ENCODE assay signal across 1 cellular context in genomic region chr20:63652192-63652980, GRCh38.
TF ChIP-seq lines count a peak whose summit lies in the region.

No MANE protein-coding gene starts in this region.

TF ChIP-seq in HEK293, 187 proteins besides CTCF, POLR2A, EP300 and RAD21 (continued from another document and continues in another):
- TF ChIP-seq ZBTB7A (tag by site-specific recombination; IDR thresholded peaks at IDR 0.05; ENCODE audit: low read depth) (0 out of 2 replicates have a peak, but pooled peaks have one; percentile 20), ZNF214 (tag by site-specific recombination; IDR thresholded peaks at IDR 0.05; ENCODE audit: borderline replicate concordance) (no peak), PRDM2 (tag by site-specific recombination; IDR thresholded peaks at IDR 0.05; ENCODE audit: borderline replicate concordance) (no peak), ZNF707 (tag by site-specific recombination; IDR thresholded peaks at IDR 0.05) (no peak), ZSCAN23 (tag by site-specific recombination; IDR thresholded peaks at IDR 0.05) (no peak), GLIS1 (tag by site-specific recombination; IDR thresholded peaks at IDR 0.05) (peak; percentile 84), ZNF302 (tag by site-specific recombination; IDR thresholded peaks at IDR 0.05; ENCODE audit: low read depth) (no peak), ZNF639 (tag by site-specific recombination; IDR thresholded peaks at IDR 0.05) (no peak), IKZF3 (tag by site-specific recombination; IDR thresholded peaks at IDR 0.05) (no peak), MZF1 (tag by site-specific recombination; IDR thresholded peaks at IDR 0.05; ENCODE audit: borderline replicate concordance) (no peak), ZNF37A (tag by site-specific recombination; IDR thresholded peaks at IDR 0.05) (no peak), ZNF692 (tag by site-specific recombination; IDR thresholded peaks at IDR 0.05) (peak; percentile 70), REST (tag by site-specific recombination; IDR thresholded peaks at IDR 0.05) (peak; percentile 9; the same call in 1 of the 2 replicates), SP2 (tag by site-specific recombination; IDR thresholded peaks at IDR 0.05) (peak; percentile 76), ZXDB (tag by site-specific recombination; IDR thresholded peaks at IDR 0.05) (peak; percentile 20; the same call in 1 of the 2 replicates), ZNF211 (tag by site-specific recombination; IDR thresholded peaks at IDR 0.05; ENCODE audit: low read depth) (no peak), AEBP2 (tag by site-specific recombination; IDR thresholded peaks at IDR 0.05; ENCODE audit: borderline replicate concordance) (no peak), ZBTB10 (tag by site-specific recombination; IDR thresholded peaks at IDR 0.05) (peak; percentile 50), ZFP69B (tag by site-specific recombination; IDR thresholded peaks at IDR 0.05) (no peak), ZNF660 (tag by site-specific recombination; IDR thresholded peaks at IDR 0.05) (no peak), KLF17 (tag by site-specific recombination; IDR thresholded peaks at IDR 0.05) (peak; percentile 9), ZNF324 (tag by site-specific recombination; IDR thresholded peaks at IDR 0.05) (0 out of 2 replicates have a peak, but pooled peaks have one; percentile 29), ZNF335 (tag by site-specific recombination; conservative IDR thresholded peaks at IDR 0.05) (peak; percentile 61; the same call in 1 of the 2 replicates), ZBTB11 (tag by site-specific recombination; conservative IDR thresholded peaks at IDR 0.05; ENCODE audit: low read depth) (0 out of 2 replicates have a peak, but pooled peaks have one; percentile 10), ZIC2 (tag by site-specific recombination; IDR thresholded peaks at IDR 0.05) (peak; percentile 56), SP3 (tag by site-specific recombination; IDR thresholded peaks at IDR 0.05) (peak; percentile 95), ZBTB26 (tag by site-specific recombination; optimal IDR thresholded peaks at IDR 0.05) (peak; percentile 82), ZNF341 (tag by site-specific recombination; IDR thresholded peaks at IDR 0.05; ENCODE audit: low read depth) (0 out of 2 replicates have a peak, but pooled peaks have one; percentile 26)
